ENCODE assay signal across 11 cellular contexts in the genomic region with DNA sequence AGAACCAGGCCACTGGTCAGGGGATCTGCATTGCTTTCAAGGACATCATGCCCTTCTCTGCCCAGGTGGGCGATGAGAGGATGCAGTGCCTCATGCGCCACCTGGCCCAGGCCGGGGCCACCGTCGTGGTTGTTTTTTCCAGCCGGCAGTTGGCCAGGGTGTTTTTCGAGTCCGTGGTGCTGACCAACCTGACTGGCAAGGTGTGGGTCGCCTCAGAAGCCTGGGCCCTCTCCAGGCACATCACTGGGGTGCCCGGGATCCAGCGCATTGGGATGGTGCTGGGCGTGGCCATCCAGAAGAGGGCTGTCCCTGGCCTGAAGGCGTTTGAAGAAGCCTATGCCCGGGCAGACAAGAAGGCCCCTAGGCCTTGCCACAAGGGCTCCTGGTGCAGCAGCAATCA. TPM values are rescaled to one million over a fixed set of nuclear protein-coding genes. Genes with fewer than 3 reads are reported as not detected.
"Had no signal": no experiment of that assay in that cellular context is flagged by ENCODE, and none has a peak within 500 bp of the region (broad histone marks: within the 10 kb centered on the region; RNA-seq: fewer than 3 reads in every experiment).

No MANE protein-coding gene starts in this region.

- H3K27ac ChIP-seq: GM23248, HL-60 had no signal

- ATAC-seq: HCT116, HepG2 had no signal

- DNase-seq: GM23248, GOT3, H9, HFFc6, KG1 had no signal

- H3K9ac ChIP-seq: GM23248 had no signal

- H2AFZ ChIP-seq: GM23248 had no signal

- FAIRE-seq: HepG2 had no signal

- H3K4me3 ChIP-seq: GM23248 had no signal

RNA-seq across cellular contexts. Expression of gene TAS1R1, which starts 19.7 kb away (rescaled TPM):
- total RNA-seq: GM23248, H4, H9, HFFc6, HT1080 had no signal
- polyA plus RNA-seq: GM23248, IgD-negative memory B cell had no signal
